Comparison of ENCODE assay signal across 1 cellular context in genomic region chr3:115862099-115862498, GRCh38.
TF ChIP-seq lines count a peak whose summit lies in the region.

No MANE protein-coding gene starts in this region.

TF ChIP-seq in H1, 55 proteins besides CTCF, POLR2A, EP300 and RAD21 (continued from another document):
- TF ChIP-seq CHD7 (IDR thresholded peaks at IDR 0.05; ENCODE audit: insufficient replicate concordance, low read length) = no peak
- no peak for TF ChIP-seq CBX5 (IDR thresholded peaks at IDR 0.05; ENCODE audit: low read depth, low read length)
- TF ChIP-seq JUND (IDR thresholded peaks at IDR 0.05; ENCODE audit: low read length) = no peak
- no peak for TF ChIP-seq SP4 (IDR thresholded peaks at IDR 0.05; ENCODE audit: low read length)
- no peak for TF ChIP-seq SIX5 (IDR thresholded peaks at IDR 0.05; ENCODE audit: low read depth, low read length)
- no peak for TF ChIP-seq BCL11A (IDR thresholded peaks at IDR 0.05; ENCODE audit: low read depth in 2 of 2, low read length in 2 of 2)
- no peak for TF ChIP-seq TEAD4 (IDR thresholded peaks at IDR 0.05; ENCODE audit: low read depth, low read length)
